18 cellular contexts compared by ENCODE assay signal in the genomic region with DNA sequence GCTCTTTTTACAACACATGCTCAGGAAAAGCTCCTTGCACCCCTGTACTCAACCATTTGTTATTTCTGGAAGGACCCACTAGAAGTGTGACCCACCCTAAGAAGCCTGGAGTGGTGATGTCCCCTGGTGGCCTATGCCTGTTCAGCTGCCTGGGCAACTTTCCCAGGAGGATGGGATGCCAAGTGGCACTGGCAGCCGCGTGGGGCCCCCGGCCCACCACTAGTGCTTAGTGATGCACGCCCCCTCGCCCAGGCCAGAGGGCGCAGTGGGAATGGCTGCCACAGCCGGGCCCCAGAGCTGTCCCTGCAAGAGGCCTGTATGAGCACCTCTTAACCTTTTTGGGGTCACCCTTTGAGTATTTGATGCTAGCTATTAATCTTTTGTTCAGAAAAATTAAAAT.
"Had no signal": no experiment of that assay in that cellular context is flagged by ENCODE, and none has a peak within 500 bp of the region (broad histone marks: within the 10 kb centered on the region; RNA-seq: fewer than 3 reads in every experiment).

No MANE protein-coding gene starts in this region.

- H3K27me3 ChIP-seq: ascending aorta, cardiac muscle cell, dorsolateral prefrontal cortex, left lung had no signal

- H3K27me3 Mint-ChIP-seq: naive B cell, type B pancreatic cell had no signal

- H3K9me3 ChIP-seq: ascending aorta, left lung had no signal

- H3K9me3 Mint-ChIP-seq: activated naive CD4-positive, alpha-beta T cell treated with anti-CD3 and anti-CD28 coated beads for 36 hours; naive B cell; type B pancreatic cell had no signal

- H3K4me3 ChIP-seq: ascending aorta, cardiac muscle cell, dorsolateral prefrontal cortex, left lung, skin epidermis had no signal

- H3K4me3 Mint-ChIP-seq: activated naive CD4-positive, alpha-beta T cell treated with anti-CD3 and anti-CD28 coated beads for 36 hours; naive B cell; type B pancreatic cell had no signal

- DNase-seq: activated CD4-positive, alpha-beta T cell treated with anti-CD3 and anti-CD28 coated beads, Interleukin-2, amount 50 U/mL, for 4 hours; activated CD4-positive, CD25-positive, alpha-beta regulatory T cell treated with anti-CD3 and anti-CD28 coated beads, Interleukin-2, amount 50 U/mL, for 72 hours; activated naive CD4-positive, alpha-beta T cell treated with anti-CD3 and anti-CD28 coated beads for 36 hours; activated T-cell treated with anti-CD3 and anti-CD28 coated beads for 4 hours; erythroblast; naive B cell; stimulated activated CD4-positive, alpha-beta T cell treated with anti-CD3 and anti-CD28 coated beads, Interleukin-15, amount 100 ng/mL, for 24 hours; stimulated activated CD4-positive, alpha-beta T cell treated with anti-CD3 and anti-CD28 coated beads, Interleukin-4, amount 100 ng/mL, for 24 hours; stimulated activated naive CD4-positive, alpha-beta T cell treated with Interleukin-2 at 50 U/mL for 16 hours; T-helper 1 cell; T1000 had no signal

- H3K36me3 Mint-ChIP-seq: naive B cell had no signal

- H3K36me3 ChIP-seq: cardiac muscle cell had no signal

- H3K27ac ChIP-seq: ascending aorta, cardiac muscle cell, dorsolateral prefrontal cortex, left lung, parathyroid adenoma had no signal

- H3K27ac Mint-ChIP-seq: activated naive CD4-positive, alpha-beta T cell treated with anti-CD3 and anti-CD28 coated beads for 36 hours; naive B cell had no signal
